12 cellular contexts compared by ENCODE assay signal in the genomic region with DNA sequence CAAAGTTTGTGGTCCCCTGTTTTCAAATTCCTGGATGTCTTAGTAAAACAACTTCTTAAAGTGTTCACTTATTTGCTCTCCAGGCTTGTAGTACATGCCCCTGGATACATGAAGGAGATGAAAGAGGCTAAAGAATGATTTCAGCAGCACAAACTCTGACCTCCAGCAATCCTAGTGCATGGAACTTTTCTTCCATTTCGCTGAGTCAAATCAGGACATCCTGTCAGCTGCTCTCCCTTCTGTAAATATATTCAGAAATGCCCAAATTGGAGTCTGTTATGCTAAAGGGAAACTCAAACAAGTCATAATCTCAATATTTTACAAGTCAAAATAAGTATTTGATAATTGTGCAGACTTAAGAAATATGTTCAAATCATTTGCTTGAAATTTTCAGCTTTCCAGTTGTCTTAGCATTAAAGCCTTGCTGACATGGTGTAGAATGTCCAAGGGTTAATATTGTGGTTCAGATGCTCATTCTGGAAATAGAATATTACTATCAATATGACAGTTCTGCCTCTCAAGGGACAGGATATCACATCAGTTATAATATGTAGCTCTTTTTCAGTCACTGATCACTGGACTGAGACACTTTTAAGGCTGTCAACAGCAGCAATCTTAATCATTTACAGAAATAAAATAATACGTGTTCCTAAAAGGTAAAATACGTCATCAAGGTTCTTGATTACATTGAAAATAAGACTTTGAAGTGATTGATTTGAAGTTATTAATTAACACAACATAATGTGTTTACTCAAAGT.
DNase-seq lines count a peak whose midpoint lies in the region; ATAC-seq and TF ChIP-seq lines count a peak whose summit lies in the region.
"Had no signal": no experiment of that assay in that cellular context is flagged by ENCODE, and none has a peak within 500 bp of the region (broad histone marks: within the 10 kb centered on the region; RNA-seq: fewer than 3 reads in every experiment).

No MANE protein-coding gene starts in this region.

- in situ Hi-C loops in transverse colon (cut with MboI; ENCODE audit: low pct_ligation_motif_present in 1 of 4, low pct_unique_long_range_greater_than_20kb in 1 of 4, low sequenced_read_pairs in 3 of 4) = no loop called here

- TF ChIP-seq EP300 in transverse colon (IDR thresholded peaks at IDR 0.05; ENCODE audit: low read depth) = no peak

- H3K4me3 ChIP-seq in neuron (ENCODE audit: low read length) (no peak overlapping the region), transverse colon (no peak overlapping the region), mucosa of descending colon (no peak overlapping the region)

- H3K9me3 ChIP-seq in neuron (ENCODE audit: low read length) (no peaks in the 10 kb centered on the region), transverse colon (no peaks in the 10 kb centered on the region), mucosa of descending colon (peaks cover 11% of the 10 kb centered on the region)

- ATAC-seq in GM19035 (IDR thresholded peaks at IDR 0.05; ENCODE audit: unreplicated experiment) = peak; percentile 73
- ATAC-seq in HG02642 (IDR thresholded peaks at IDR 0.05; ENCODE audit: poor library complexity, unreplicated experiment) = peak; percentile 75
- peak; percentile 85 for ATAC-seq in HG03460 (IDR thresholded peaks at IDR 0.05; ENCODE audit: unreplicated experiment)
- ATAC-seq in mucosa of descending colon = no peak
- ATAC-seq: activated T-cell treated with anti-CD3 and anti-CD28 coated beads, Interleukin-2, amount 50 U/mL, for 4 hours had no signal

- no peaks in the 10 kb centered on the region for H3K27me3 ChIP-seq in neuron (ENCODE audit: insufficient read depth, low read length)
- H3K27me3 ChIP-seq in transverse colon = no peaks in the 10 kb centered on the region

- no peaks in the 10 kb centered on the region for H3K4me1 ChIP-seq in neuron (ENCODE audit: insufficient read depth, low read length)
- H3K4me1 ChIP-seq in transverse colon = no peaks in the 10 kb centered on the region
- H3K4me1 ChIP-seq in mucosa of descending colon (ENCODE audit: low read depth) = no peaks in the 10 kb centered on the region

- intact Hi-C loops in transverse colon (cut with DNase I; ENCODE audit: low total_unique reads) = no loop called here
- intact Hi-C loops in mucosa of descending colon (cut with DNase I, micrococcal nuclease) = no loop called here

- DNase-seq in transverse colon (no peak), mucosa of descending colon (no peak), cerebellum (ENCODE audit: low spot score) (no peak), DMS114 treated with DMSO at 0.1 percent for 48 hours (lab: John Stamatoyannopoulos, UW; ENCODE audit: unreplicated experiment) (no peak)
- DNase-seq: activated T-cell treated with anti-CD3 and anti-CD28 coated beads, Interleukin-2, amount 50 U/mL, for 4 hours; DMS79; H9; substantia nigra had no signal

- no peak overlapping the region for H3K27ac ChIP-seq in transverse colon

- TF ChIP-seq CTCF in transverse colon (IDR thresholded peaks at IDR 0.05) (no peak), mucosa of descending colon (IDR thresholded peaks at IDR 0.05) (no peak)

- 47 to 76% methylated on average over 2 to 3 of the region's 3 CpGs for WGBS in transverse colon (ENCODE audit: low coverage in 1 of 2), 2 donors

- no peak for TF ChIP-seq POLR2A in transverse colon (IDR thresholded peaks at IDR 0.05)

- H2AFZ ChIP-seq in neuron (ENCODE audit: low read depth, low read length) = peak overlapping the region; percentile 29

- no peaks in the 10 kb centered on the region for H3K36me3 ChIP-seq in neuron (ENCODE audit: insufficient read depth, low read length)
- no peaks in the 10 kb centered on the region for H3K36me3 ChIP-seq in transverse colon
- H3K36me3 ChIP-seq in mucosa of descending colon (ENCODE audit: low read depth) = no peaks in the 10 kb centered on the region
